In the genomic region with DNA sequence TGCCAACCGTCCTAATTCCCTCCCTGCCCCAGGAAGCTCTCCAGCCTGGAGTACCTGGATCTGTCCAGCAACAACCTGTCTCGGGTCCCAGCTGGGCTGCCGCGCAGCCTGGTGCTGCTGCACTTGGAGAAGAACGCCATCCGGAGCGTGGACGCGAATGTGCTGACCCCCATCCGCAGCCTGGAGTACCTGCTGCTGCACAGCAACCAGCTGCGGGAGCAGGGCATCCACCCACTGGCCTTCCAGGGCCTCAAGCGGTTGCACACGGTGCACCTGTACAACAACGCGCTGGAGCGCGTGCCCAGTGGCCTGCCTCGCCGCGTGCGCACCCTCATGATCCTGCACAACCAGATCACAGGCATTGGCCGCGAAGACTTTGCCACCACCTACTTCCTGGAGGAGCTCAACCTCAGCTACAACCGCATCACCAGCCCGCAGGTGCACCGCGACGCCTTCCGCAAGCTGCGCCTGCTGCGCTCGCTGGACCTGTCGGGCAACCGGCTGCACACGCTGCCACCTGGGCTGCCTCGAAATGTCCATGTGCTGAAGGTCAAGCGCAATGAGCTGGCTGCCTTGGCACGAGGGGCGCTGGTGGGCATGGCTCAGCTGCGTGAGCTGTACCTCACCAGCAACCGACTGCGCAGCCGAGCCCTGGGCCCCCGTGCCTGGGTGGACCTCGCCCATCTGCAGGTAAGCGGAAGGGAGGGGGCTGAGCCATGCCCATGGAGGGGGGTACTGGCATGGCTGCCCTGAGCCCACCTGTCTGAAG, we compare ENCODE assay signal across 1 cellular context.
TF ChIP-seq lines count a peak whose summit lies in the region.

No MANE protein-coding gene starts in this region.

TF ChIP-seq in K562, 482 proteins besides CTCF, POLR2A, EP300 and RAD21 (continued from another document):
- TF ChIP-seq, protein P1, sequence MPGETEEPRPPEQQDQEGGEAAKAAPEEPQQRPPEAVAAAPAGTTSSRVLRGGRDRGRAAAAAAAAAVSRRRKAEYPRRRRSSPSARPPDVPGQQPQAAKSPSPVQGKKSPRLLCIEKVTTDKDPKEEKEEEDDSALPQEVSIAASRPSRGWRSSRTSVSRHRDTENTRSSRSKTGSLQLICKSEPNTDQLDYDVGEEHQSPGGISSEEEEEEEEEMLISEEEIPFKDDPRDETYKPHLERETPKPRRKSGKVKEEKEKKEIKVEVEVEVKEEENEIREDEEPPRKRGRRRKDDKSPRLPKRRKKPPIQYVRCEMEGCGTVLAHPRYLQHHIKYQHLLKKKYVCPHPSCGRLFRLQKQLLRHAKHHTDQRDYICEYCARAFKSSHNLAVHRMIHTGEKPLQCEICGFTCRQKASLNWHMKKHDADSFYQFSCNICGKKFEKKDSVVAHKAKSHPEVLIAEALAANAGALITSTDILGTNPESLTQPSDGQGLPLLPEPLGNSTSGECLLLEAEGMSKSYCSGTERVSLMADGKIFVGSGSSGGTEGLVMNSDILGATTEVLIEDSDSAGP (CRISPR knock-in tag; IDR thresholded peaks at IDR 0.05): no peak
- TF ChIP-seq, protein P2, sequence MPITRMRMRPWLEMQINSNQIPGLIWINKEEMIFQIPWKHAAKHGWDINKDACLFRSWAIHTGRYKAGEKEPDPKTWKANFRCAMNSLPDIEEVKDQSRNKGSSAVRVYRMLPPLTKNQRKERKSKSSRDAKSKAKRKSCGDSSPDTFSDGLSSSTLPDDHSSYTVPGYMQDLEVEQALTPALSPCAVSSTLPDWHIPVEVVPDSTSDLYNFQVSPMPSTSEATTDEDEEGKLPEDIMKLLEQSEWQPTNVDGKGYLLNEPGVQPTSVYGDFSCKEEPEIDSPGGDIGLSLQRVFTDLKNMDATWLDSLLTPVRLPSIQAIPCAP (CRISPR knock-in tag; IDR thresholded peaks at IDR 0.05; ENCODE audit: borderline replicate concordance): no peak
